Comparison of ENCODE assay signal across 20 cellular contexts in genomic region chr2:54845094-54845493, GRCh38.
A peak's percentile ranks its signal among the peaks of the same experiment; 100 is the strongest.
DNase-seq lines count a peak whose midpoint lies in the region; ATAC-seq and TF ChIP-seq lines count a peak whose summit lies in the region.
"Had no signal": no experiment of that assay in that cellular context is flagged by ENCODE, and none has a peak within 500 bp of the region (broad histone marks: within the 10 kb centered on the region; RNA-seq: fewer than 3 reads in every experiment).

No MANE protein-coding gene starts in this region.

- POLR2A ChIA-PET in OCI-LY7 (lab: Charles Lee), result interaction anchor here (0.7 to 1.3 kb wide), 4 partner anchors 27 to 89 kb away, joined by 3 to 5 read pairs (median 4); no protein-coding TSS in a partner anchor

- no peaks in the 10 kb centered on the region for H4K20me1 ChIP-seq in OCI-LY7 (ENCODE audit: insufficient read depth, low read length)

- H3K27ac ChIP-seq in OCI-LY7 (ENCODE audit: low read depth, low read length, poor library complexity, severe bottlenecking) (peak overlapping the region; percentile 46), coronary artery (no peak overlapping the region), suprapubic skin (no peak overlapping the region)
- H3K27ac ChIP-seq: Peyer's patch had no signal

- peak; percentile 3 for ATAC-seq in GM18517 (IDR thresholded peaks at IDR 0.05; ENCODE audit: unreplicated experiment)
- ATAC-seq in HG02623 (IDR thresholded peaks at IDR 0.05; ENCODE audit: unreplicated experiment), result peak; percentile 23
- peak; percentile 73 to 78 for ATAC-seq in stimulated activated naive B cell treated with anti-CD40 and anti-IgM and Interleukin-4, amounts not matched to agents 10 μg/mL and 1 μg/mL and 100 μg/mL, for 72 hours (replicated peaks)
- ATAC-seq in GM21528 (IDR thresholded peaks at IDR 0.05; ENCODE audit: low FRiP score, unreplicated experiment), result no peak

- no peaks in the 10 kb centered on the region; the same call in 1 of the 2 replicates for H3K79me2 ChIP-seq in OCI-LY7 (ENCODE audit: insufficient read depth, low read depth, low read length)

- H2AFZ ChIP-seq in OCI-LY7 (ENCODE audit: low read length), result no peak overlapping the region

- CTCF ChIA-PET in OCI-LY7 (lab: Charles Lee; ENCODE audit: unreplicated experiment), result no interaction called here

- H3K4me2 ChIP-seq in OCI-LY7 (ENCODE audit: low read length), result peak overlapping the region; percentile 30
- H3K4me2 ChIP-seq: SK-N-SH had no signal

- no peak for TF ChIP-seq EP300 in suprapubic skin (IDR thresholded peaks at IDR 0.05)

- no peaks in the 10 kb centered on the region for H3K27me3 ChIP-seq in suprapubic skin
- H3K27me3 ChIP-seq: Peyer's patch had no signal

- DNase-seq in OCI-LY7 (ENCODE audit: low spot score) (no peak), coronary artery (ENCODE audit: low spot score) (no peak), suprapubic skin (ENCODE audit: low spot score in 2 of 2) (no peak)
- DNase-seq in stimulated activated naive B cell treated with anti-CD40 and anti-IgM and Interleukin-4, amounts not matched to agents 10 μg/mL and 1 μg/mL and 100 μg/mL, for 72 hours, result no peak
- DNase-seq: ACHN; CD4-positive, alpha-beta T cell; DMS79 treated with DMSO at 0.1 percent for 48 hours; GDM1; H9; NCI-H1048; NCI-H146; NCI-H345; Peyer's patch; Right ventricle myocardium superior; SK-N-SH; T-helper 2 cell had no signal

- H3K4me1 ChIP-seq in OCI-LY7 (ENCODE audit: insufficient read depth, low read length, poor library complexity, severe bottlenecking) (peaks cover 16% of the 10 kb centered on the region), suprapubic skin (no peaks in the 10 kb centered on the region)
- H3K4me1 ChIP-seq: Peyer's patch had no signal

- peaks cover 3 to 12% of the 10 kb centered on the region in 2 donors for H3K4me1 Mint-ChIP-seq in stimulated activated naive B cell treated with anti-CD40 and anti-IgM and Interleukin-4, amounts not matched to agents 10 μg/mL and 1 μg/mL and 100 μg/mL, for 72 hours

- H3K36me3 Mint-ChIP-seq in stimulated activated naive B cell treated with anti-CD40 and anti-IgM and Interleukin-4, amounts not matched to agents 10 μg/mL and 1 μg/mL and 100 μg/mL, for 72 hours, result no peaks in the 10 kb centered on the region
- H3K36me3 Mint-ChIP-seq: IgD-negative memory B cell had no signal

- no peak for TF ChIP-seq CTCF in OCI-LY7 (conservative IDR thresholded peaks at IDR 0.05; ENCODE audit: low read length)
- TF ChIP-seq CTCF in coronary artery (IDR thresholded peaks at IDR 0.05), result no peak
- no peak for TF ChIP-seq CTCF in suprapubic skin (IDR thresholded peaks at IDR 0.05)

- no peaks in the 10 kb centered on the region for H3K9me3 Mint-ChIP-seq in stimulated activated naive B cell treated with anti-CD40 and anti-IgM and Interleukin-4, amounts not matched to agents 10 μg/mL and 1 μg/mL and 100 μg/mL, for 72 hours
- H3K9me3 Mint-ChIP-seq: CD4-positive, alpha-beta T cell; H9; IgD-negative memory B cell had no signal

- peak overlapping the region; percentile 21 for H3K27ac Mint-ChIP-seq in stimulated activated naive B cell treated with anti-CD40 and anti-IgM and Interleukin-4, amounts not matched to agents 10 μg/mL and 1 μg/mL and 100 μg/mL, for 72 hours
- H3K27ac Mint-ChIP-seq: CD4-positive, alpha-beta T cell; H9 had no signal

- H3K9me3 ChIP-seq in OCI-LY7 (ENCODE audit: low read length), result no peaks in the 10 kb centered on the region
- no peaks in the 10 kb centered on the region for H3K9me3 ChIP-seq in suprapubic skin
- H3K9me3 ChIP-seq: Peyer's patch, SK-N-SH had no signal

- H3K4me3 ChIP-seq in OCI-LY7 (ENCODE audit: low read depth, low read length, poor library complexity, severe bottlenecking), result no peak overlapping the region
- no peak overlapping the region for H3K4me3 ChIP-seq in coronary artery
- no peak overlapping the region for H3K4me3 ChIP-seq in suprapubic skin
- H3K4me3 ChIP-seq: Peyer's patch had no signal

- WGBS in suprapubic skin, result 81% methylated on average over 5 of the region's 5 CpGs

- TSS peak; percentile 8 for BruUV-seq in OCI-LY7 (replicated peaks; lab: Mats Ljungman, UMichigan)

- intact Hi-C loops in OCI-LY7 (cut with micrococcal nuclease; ENCODE audit: unreplicated experiment), result no loop called here

- H3K27me3 Mint-ChIP-seq in stimulated activated naive B cell treated with anti-CD40 and anti-IgM and Interleukin-4, amounts not matched to agents 10 μg/mL and 1 μg/mL and 100 μg/mL, for 72 hours, result no peaks in the 10 kb centered on the region
- H3K27me3 Mint-ChIP-seq: CD4-positive, alpha-beta T cell; IgD-negative memory B cell had no signal

- no peak overlapping the region for H3K4me3 Mint-ChIP-seq in stimulated activated naive B cell treated with anti-CD40 and anti-IgM and Interleukin-4, amounts not matched to agents 10 μg/mL and 1 μg/mL and 100 μg/mL, for 72 hours
- H3K4me3 Mint-ChIP-seq: CD4-positive, alpha-beta T cell; H9 had no signal

- H3K9me2 ChIP-seq in OCI-LY7 (ENCODE audit: insufficient read depth, low read length), result no peaks in the 10 kb centered on the region
- H3K9me2 ChIP-seq: SK-N-SH had no signal

- TF ChIP-seq POLR2A in suprapubic skin (IDR thresholded peaks at IDR 0.05), result no peak

- H3K36me3 ChIP-seq in OCI-LY7 (ENCODE audit: insufficient read depth, low read length) (peaks cover 94% of the 10 kb centered on the region), suprapubic skin (no peaks in the 10 kb centered on the region)
- H3K36me3 ChIP-seq: Peyer's patch had no signal
